In genomic region chr12:39712334-39712733, GRCh38 we compare ENCODE assay signal across 10 cellular contexts.
"Had no signal": no experiment of that assay in that cellular context is flagged by ENCODE, and none has a peak within 500 bp of the region (broad histone marks: within the 10 kb centered on the region; RNA-seq: fewer than 3 reads in every experiment).

No MANE protein-coding gene starts in this region.

- H2AFZ ChIP-seq: GM23338 had no signal

- ATAC-seq: GM23338, HCT116 had no signal

- H3K4me3 ChIP-seq: GM23338 had no signal

- H3K4me3 Mint-ChIP-seq: GM23338, H9, HFFc6 had no signal

- H3K9ac ChIP-seq: KMS-11 had no signal

- H3K27ac ChIP-seq: HL-60, KMS-11 had no signal

- FAIRE-seq: H1, H54 had no signal

- H3K4me1 Mint-ChIP-seq: GM23338, H9 had no signal

- H3K4me2 ChIP-seq: GM23338, KMS-11 had no signal

- DNase-seq: H9, HFFc6, IMR-90, KBM-7 had no signal

- H3K27ac Mint-ChIP-seq: GM23338, H9, HFFc6 had no signal
